Comparison of ENCODE assay signal across 7 cellular contexts in the genomic region with DNA sequence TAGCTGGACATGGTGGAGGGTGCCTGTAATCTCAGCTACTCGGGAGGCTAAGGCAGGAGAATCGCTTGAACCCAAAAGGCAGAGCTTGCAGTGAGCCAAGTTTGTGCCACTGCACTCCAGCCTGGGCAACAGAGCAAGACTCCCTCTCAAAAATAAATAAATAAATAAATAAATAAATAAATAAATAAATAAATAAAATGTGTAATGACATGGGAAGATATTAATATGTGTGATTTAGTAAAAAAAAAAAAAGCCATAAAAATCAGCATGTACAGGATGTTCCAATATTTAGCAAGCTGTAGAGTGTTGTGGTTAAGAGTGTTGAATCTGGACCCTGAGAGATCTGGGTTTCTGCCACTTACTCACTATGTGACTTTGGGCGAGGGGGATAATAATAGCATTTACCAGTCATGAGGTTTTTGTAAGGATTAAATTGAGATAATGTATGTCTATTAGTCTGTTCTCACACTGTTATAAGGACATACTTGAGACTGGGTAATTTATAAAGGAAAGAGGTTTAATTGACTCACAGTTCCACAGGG. TPM values are rescaled to one million over a fixed set of nuclear protein-coding genes. Genes with fewer than 3 reads are reported as not detected.
DNase-seq lines count a peak whose midpoint lies in the region; ATAC-seq, FAIRE-seq and TF ChIP-seq lines count a peak whose summit lies in the region.
"Not testable (repeated sequence)": the region's sequence is repeated elsewhere in the genome, so short reads cannot be mapped to it uniquely, and the experiment has no call there.
"Had no signal": no experiment of that assay in that cellular context is flagged by ENCODE, and none has a peak within 500 bp of the region (broad histone marks: within the 10 kb centered on the region; RNA-seq: fewer than 3 reads in every experiment).

No MANE protein-coding gene starts in this region.

- not testable (repeated sequence) for H3K9me3 Mint-ChIP-seq in astrocyte (ENCODE audit: unreplicated experiment)

- H3K27ac ChIP-seq in A549; astrocyte (ENCODE audit: low read depth, low read length): not testable (repeated sequence)

- not testable (repeated sequence) for H3K4me1 Mint-ChIP-seq in astrocyte (ENCODE audit: low read depth, unreplicated experiment)

- H3K27me3 ChIP-seq in astrocyte (ENCODE audit: insufficient read depth, low read length): not testable (repeated sequence)

- not testable (repeated sequence) for H3K4me2 ChIP-seq in A549; astrocyte (ENCODE audit: low read length)

- not testable (repeated sequence) for H3K27ac Mint-ChIP-seq in astrocyte (ENCODE audit: unreplicated experiment)

- H3K36me3 Mint-ChIP-seq in astrocyte (ENCODE audit: low read depth, unreplicated experiment): not testable (repeated sequence)

- POLR2A ChIA-PET in A549 (lab: Yijun Ruan, JAX): not testable (repeated sequence)

- not testable (repeated sequence) for H3K4me3 Mint-ChIP-seq in astrocyte (ENCODE audit: unreplicated experiment)

- WGBS in A549 (ENCODE audit: missing lambda C conversion rate): 88% methylated on average over 3 of the region's 3 CpGs

- not testable (repeated sequence) for TF ChIP-seq CTCF in A549 (IDR thresholded peaks at IDR 0.05); astrocyte (IDR thresholded peaks at IDR 0.05; ENCODE audit: insufficient read depth, low read depth, low read length)

- intact Hi-C loops in left ventricle myocardium superior (cut with micrococcal nuclease): not testable (repeated sequence)

- not testable (repeated sequence) for TF ChIP-seq EP300 in A549 (IDR thresholded peaks at IDR 0.05)

- H3K79me2 ChIP-seq in astrocyte (ENCODE audit: insufficient read depth, low read length): not testable (repeated sequence)

- not testable (repeated sequence) for H2AFZ ChIP-seq in astrocyte (ENCODE audit: low read depth, low read length)

- not testable (repeated sequence) for ATAC-seq in A549
- peak; percentile 41 for ATAC-seq in left ventricle myocardium superior

- not testable (repeated sequence) for H4K20me1 ChIP-seq in astrocyte (ENCODE audit: insufficient read depth, low read length)

- not testable (repeated sequence) for H3K27me3 Mint-ChIP-seq in astrocyte (ENCODE audit: low read depth, unreplicated experiment)

- not testable (repeated sequence) for H3K36me3 ChIP-seq in astrocyte (ENCODE audit: insufficient read depth, low read length)

- TF ChIP-seq RAD21 in A549 (conservative IDR thresholded peaks at IDR 0.05 in 1 of 2, IDR thresholded peaks at IDR 0.05 in 1 of 2): not testable (repeated sequence)

- H3K4me1 ChIP-seq in A549; astrocyte (ENCODE audit: insufficient read depth, low read length): not testable (repeated sequence)

- TF ChIP-seq POLR2A in A549 (IDR thresholded peaks at IDR 0.05; ENCODE audit: low read length): not testable (repeated sequence)

- FAIRE-seq in A549 (lab: Jason Lieb, UNC): not testable (repeated sequence)
- FAIRE-seq in astrocyte (lab: Jason Lieb, UNC): peak; percentile 62
- FAIRE-seq in colon (lab: Jason Lieb, UNC): peak; percentile 55

- H3K9me3 ChIP-seq in A549; astrocyte (ENCODE audit: insufficient read depth, low read depth, low read length): not testable (repeated sequence)

- CTCF ChIA-PET in A549 (lab: Yijun Ruan, JAX): not testable (repeated sequence)

- not testable (repeated sequence) for H3K9ac ChIP-seq in astrocyte (ENCODE audit: low read length)

- DNase-seq in A549 (ENCODE audit: low read depth in 1 of 2, low spot score in 1 of 2); astrocyte (ENCODE audit: low read depth); left ventricle myocardium superior: not testable (repeated sequence)
- DNase-seq in NCI-H2227 (lab: John Stamatoyannopoulos, UW; ENCODE audit: unreplicated experiment): peak; percentile 14

- H3K4me3 ChIP-seq in A549; astrocyte (ENCODE audit: insufficient read depth, low read depth, low read length): not testable (repeated sequence)

TF ChIP-seq in A549, 52 proteins besides CTCF, POLR2A, EP300 and RAD21:
- peak; percentile 60 for TF ChIP-seq ZC3H11A (IDR thresholded peaks at IDR 0.05)

RNA-seq across cellular contexts. Expression of gene OPHN1, which starts 43.8 kb away (rescaled TPM):
- 3.9 and 5.7 TPM in 2 replicates for polyA plus RNA-seq in A549 (2011; rRNA removed)
- polyA plus RNA-seq in A549 (2012; cell fraction: cytosol; rRNA removed): 0.37 and 0.76 TPM in 2 replicates
- 0.61 and 0.87 TPM in 2 replicates for polyA plus RNA-seq in A549 (2012; cell fraction: nucleus; rRNA removed)
- polyA plus RNA-seq in A549 (2017; fragmentation: RNase III; extraction: RNeasy Plus Mini Kit Qiagen cat#74134 plus additional on column Dnase treatment): 1.7 to 2.0 TPM (median 2.0 TPM) in 3 replicates
- polyA minus RNA-seq in A549 (2011; rRNA and poly(A)+ RNA removed): 12.1 and 12.3 TPM in 2 replicates
- 3.7 and 5.1 TPM in 2 replicates for total RNA-seq in astrocyte
- total RNA-seq in left ventricle myocardium superior: 3.8 TPM
- polyA plus RNA-seq: CD4-positive, CD25-positive, alpha-beta regulatory T cell; CD8-positive, alpha-beta memory T cell had no signal
